Comparison of ENCODE assay signal across 8 cellular contexts in the genomic region with DNA sequence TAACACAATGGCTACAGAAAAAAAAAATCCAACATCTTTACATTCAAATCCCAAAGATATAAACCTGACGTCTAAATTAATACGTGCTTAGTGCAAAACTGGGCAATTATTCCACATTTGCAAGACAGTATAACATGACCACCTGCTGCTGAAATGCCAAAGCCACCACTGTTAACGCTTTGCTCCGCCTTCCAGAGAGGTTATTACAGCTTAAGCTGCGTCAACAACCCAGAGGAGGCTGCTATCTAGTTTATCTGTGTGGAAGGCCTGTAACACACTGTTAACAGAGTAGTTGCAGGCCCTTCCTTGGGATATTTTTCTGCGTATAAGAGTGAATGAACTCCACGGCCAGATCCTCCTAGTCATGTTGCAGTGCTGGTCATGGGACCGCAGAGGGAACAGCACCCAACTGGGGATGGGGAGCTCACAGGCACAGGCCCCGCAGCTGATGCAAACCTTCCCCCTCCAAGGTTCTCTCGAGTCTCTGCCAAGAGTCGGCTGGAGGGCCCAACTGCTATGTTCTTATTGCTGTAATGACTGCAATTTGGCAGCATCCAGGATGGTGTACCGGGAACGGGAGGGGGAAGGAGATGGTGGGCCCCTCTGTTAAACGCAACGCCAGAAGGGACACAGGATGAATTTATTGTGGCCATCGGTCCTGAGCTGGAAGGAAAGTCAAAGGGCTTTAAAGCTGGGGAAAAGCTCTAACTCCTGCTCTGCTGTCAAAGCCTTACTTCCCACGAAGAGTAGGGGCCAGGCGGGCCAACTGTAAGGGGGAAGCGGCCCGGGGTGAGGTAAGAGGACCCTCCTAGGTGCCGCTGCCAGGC. TPM values are rescaled to one million over a fixed set of nuclear protein-coding genes. Genes with fewer than 3 reads are reported as not detected.
DNase-seq lines count a peak whose midpoint lies in the region; ATAC-seq and TF ChIP-seq lines count a peak whose summit lies in the region.

No MANE protein-coding gene starts in this region.

- H3K36me3 ChIP-seq in breast epithelium (no peaks in the 10 kb centered on the region), smooth muscle cell (ENCODE audit: low read depth) (no peaks in the 10 kb centered on the region)

- H3F3A ChIP-seq in smooth muscle cell (ENCODE audit: low read depth) = peaks cover 23% of the 10 kb centered on the region

- no peaks in the 10 kb centered on the region for H3K9me3 Mint-ChIP-seq in T-helper 2 cell treated with Interferon-gamma antibody and Interleukin-4, amounts not matched to agents 5 μg/mL and 100 μg/mL, for 36 hours

- TF ChIP-seq POLR2A in breast epithelium (IDR thresholded peaks at IDR 0.05) = no peak

- peaks cover 13% of the 10 kb centered on the region for H3K36me3 Mint-ChIP-seq in T-helper 2 cell treated with Interferon-gamma antibody and Interleukin-4, amounts not matched to agents 5 μg/mL and 100 μg/mL, for 36 hours (ENCODE audit: low read depth)

- H3K4me2 ChIP-seq in smooth muscle cell = peak overlapping the region; percentile 91

- H3K4me3 ChIP-seq in GM12864 (ENCODE audit: low read depth, low read length) = peak overlapping the region; percentile 69
- peak overlapping the region; percentile 76 to 96 (median 88) for H3K4me3 ChIP-seq in breast epithelium
- peak overlapping the region; percentile 91 for H3K4me3 ChIP-seq in smooth muscle cell

- 5% methylated on average over 21 of the region's 21 CpGs for WGBS in smooth muscle cell (ENCODE audit: low lambda C conversion rate)

- peak; percentile 29 for ATAC-seq in HG02642 (IDR thresholded peaks at IDR 0.05; ENCODE audit: poor library complexity, unreplicated experiment)
- no peak for ATAC-seq in HG02970 (IDR thresholded peaks at IDR 0.05; ENCODE audit: low FRiP score, unreplicated experiment)

- H3K4me1 Mint-ChIP-seq in T-helper 2 cell treated with Interferon-gamma antibody and Interleukin-4, amounts not matched to agents 5 μg/mL and 100 μg/mL, for 36 hours (ENCODE audit: low read depth) = peaks cover 46% of the 10 kb centered on the region

- H3K27ac Mint-ChIP-seq in T-helper 2 cell treated with Interferon-gamma antibody and Interleukin-4, amounts not matched to agents 5 μg/mL and 100 μg/mL, for 36 hours = peak overlapping the region; percentile 99

- DNase-seq in GM12864 (ENCODE audit: low read depth) (no peak), NCI-H1436 (lab: John Stamatoyannopoulos, UW) (peak; percentile 63), breast epithelium (ENCODE audit: low spot score in 2 of 2) (no peak), inferior parietal cortex (ENCODE audit: extremely low spot score) (peak; percentile 81), smooth muscle cell (lab: John Stamatoyannopoulos, UW; ENCODE audit: unreplicated experiment) (peak; percentile 38)
- DNase-seq in T-helper 2 cell treated with Interferon-gamma antibody and Interleukin-4, amounts not matched to agents 5 μg/mL and 100 μg/mL, for 36 hours (ENCODE audit: low spot score) = peak; percentile 53

- no peaks in the 10 kb centered on the region for H4K20me1 ChIP-seq in smooth muscle cell (ENCODE audit: low read depth)

- H3K9me3 ChIP-seq in breast epithelium (no peaks in the 10 kb centered on the region), smooth muscle cell (replicated peaks; ENCODE audit: low read depth) (no peaks in the 10 kb centered on the region)

- H3K27ac ChIP-seq in breast epithelium (peak overlapping the region; percentile 98 to 99), smooth muscle cell (ENCODE audit: low read depth) (peak overlapping the region; percentile 76)

- no peaks in the 10 kb centered on the region for H3K27me3 Mint-ChIP-seq in T-helper 2 cell treated with Interferon-gamma antibody and Interleukin-4, amounts not matched to agents 5 μg/mL and 100 μg/mL, for 36 hours (ENCODE audit: low read depth)

- TF ChIP-seq CTCF in GM12864 (IDR thresholded peaks at IDR 0.05; ENCODE audit: low read depth, low read length, missing control alignments) (no peak), breast epithelium (IDR thresholded peaks at IDR 0.05) (no peak), smooth muscle cell (IDR thresholded peaks at IDR 0.05; ENCODE audit: borderline replicate concordance, insufficient read depth, poor library complexity, severe bottlenecking) (no peak)

- intact Hi-C loops in breast epithelium (cut with DNase I; ENCODE audit: low total_unique reads) = no loop called here

- H2AFZ ChIP-seq in smooth muscle cell (ENCODE audit: low read depth) = peak overlapping the region; percentile 84

- peak overlapping the region; percentile 94 for H3K4me3 Mint-ChIP-seq in T-helper 2 cell treated with Interferon-gamma antibody and Interleukin-4, amounts not matched to agents 5 μg/mL and 100 μg/mL, for 36 hours

- peak overlapping the region; percentile 47 for H3K9ac ChIP-seq in smooth muscle cell (ENCODE audit: low read depth)

- H3K27me3 ChIP-seq in breast epithelium (no peaks in the 10 kb centered on the region), smooth muscle cell (ENCODE audit: low read depth) (no peaks in the 10 kb centered on the region)

- peaks cover 29% of the 10 kb centered on the region for H3K79me2 ChIP-seq in smooth muscle cell (ENCODE audit: low read depth)

- peaks cover 6% of the 10 kb centered on the region in 2 donors for H3K4me1 ChIP-seq in breast epithelium
- H3K4me1 ChIP-seq in smooth muscle cell (ENCODE audit: low read depth) = peaks cover 5% of the 10 kb centered on the region

RNA-seq across cellular contexts. Expression of gene NCOA7, which starts 1.0 kb away (rescaled TPM):
- total RNA-seq in breast epithelium = 10 to 100 TPM; 62.6 to 94.7 (median 82.4) TPM
- 44.0 and 57.8 TPM in 2 replicates for total RNA-seq in smooth muscle cell
- 35.7 and 38.1 TPM in 2 replicates for polyA plus RNA-seq in smooth muscle cell

RNA-seq across cellular contexts. Expression of gene HEY2, which starts 40.4 kb away (rescaled TPM):
- 1 to 10 TPM; 2.3 to 8.2 (median 2.4) TPM for total RNA-seq in breast epithelium
- total RNA-seq in smooth muscle cell = 17.2 and 21.2 TPM in 2 replicates
- polyA plus RNA-seq in smooth muscle cell = 23.6 and 35.2 TPM in 2 replicates

Comparison
In these comparisons a context has a peak if more than half of its experiments do, and no peak if none do; other contexts are left out.
1. DNase-seq: peak in NCI-H1436 (single experiment), T-helper 2 cell treated with Interferon-gamma antibody and Interleukin-4, amounts not matched to agents 5 μg/mL and 100 μg/mL, for 36 hours (single experiment), inferior parietal cortex (single experiment) and smooth muscle cell (single experiment); none in GM12864 (single experiment) and breast epithelium (0 of 2).
2. Peak in every context shown above with its lines, with median percentiles within 50 percentile points of each other: H3K4me3 ChIP-seq.